In the genomic region with DNA sequence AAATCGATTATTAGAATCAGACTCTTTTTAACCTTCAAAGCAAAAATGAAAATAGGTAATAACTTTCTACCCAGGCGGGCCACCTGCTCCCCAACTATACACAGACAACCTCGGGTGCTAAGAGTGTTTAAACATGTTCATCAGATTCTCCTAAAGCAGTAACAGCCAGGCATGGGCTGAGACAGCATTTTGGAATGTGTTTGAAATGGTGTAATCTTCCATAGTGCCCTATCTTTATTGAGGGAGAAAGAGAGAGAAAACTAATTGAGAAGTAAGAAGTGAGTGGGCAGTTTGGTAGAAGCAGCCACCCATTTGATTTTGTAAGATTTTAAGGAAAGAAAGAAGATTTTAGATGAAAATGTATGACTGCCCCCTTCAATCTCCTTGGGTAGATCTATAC, we compare ENCODE assay signal across 27 cellular contexts.
DNase-seq lines count a peak whose midpoint lies in the region; ATAC-seq and TF ChIP-seq lines count a peak whose summit lies in the region.
"Had no signal": no experiment of that assay in that cellular context is flagged by ENCODE, and none has a peak within 500 bp of the region (broad histone marks: within the 10 kb centered on the region; RNA-seq: fewer than 3 reads in every experiment).

No MANE protein-coding gene starts in this region.

- peak overlapping the region; percentile 45 for H3K27ac Mint-ChIP-seq in type B pancreatic cell
- H3K27ac Mint-ChIP-seq in stimulated activated naive B cell treated with anti-CD40 and anti-IgM and Interleukin-4, amounts not matched to agents 10 μg/mL and 1 μg/mL and 100 μg/mL, for 72 hours, result no peak overlapping the region
- H3K27ac Mint-ChIP-seq in osteocyte (ENCODE audit: unreplicated experiment), result no peak overlapping the region
- H3K27ac Mint-ChIP-seq: activated CD4-positive, alpha-beta T cell treated with anti-CD3 and anti-CD28 coated beads, Interleukin-2, amount 10 ng/mL, durations not matched to agents 7 days and 5 days; activated CD8-positive, alpha-beta memory T cell treated with anti-CD3 and anti-CD28 coated beads, Interleukin-2, amount 10 ng/mL, durations not matched to agents 7 days and 5 days; activated T-cell treated with anti-CD3 and anti-CD28 coated beads, Interleukin-2, amount 50 U/mL, for 72 hours; CD4-positive, alpha-beta memory T cell had no signal

- WGBS in hepatocyte (ENCODE audit: low lambda C conversion rate, missing lambda C conversion rate), result 68% methylated on average over 3 of the region's 3 CpGs

- H3K9me3 Mint-ChIP-seq in type B pancreatic cell (no peaks in the 10 kb centered on the region), osteocyte (ENCODE audit: unreplicated experiment) (peaks cover 5% of the 10 kb centered on the region)
- peaks cover 0 to 4% of the 10 kb centered on the region in 2 donors for H3K9me3 Mint-ChIP-seq in stimulated activated naive B cell treated with anti-CD40 and anti-IgM and Interleukin-4, amounts not matched to agents 10 μg/mL and 1 μg/mL and 100 μg/mL, for 72 hours

- H3K4me3 Mint-ChIP-seq in type B pancreatic cell, result no peak overlapping the region
- H3K4me3 Mint-ChIP-seq in stimulated activated naive B cell treated with anti-CD40 and anti-IgM and Interleukin-4, amounts not matched to agents 10 μg/mL and 1 μg/mL and 100 μg/mL, for 72 hours, result no peak overlapping the region
- H3K4me3 Mint-ChIP-seq in osteocyte (ENCODE audit: unreplicated experiment), result no peak overlapping the region
- H3K4me3 Mint-ChIP-seq: activated CD4-positive, alpha-beta T cell treated with anti-CD3 and anti-CD28 coated beads, Interleukin-2, amount 10 ng/mL, durations not matched to agents 7 days and 5 days; activated CD8-positive, alpha-beta memory T cell treated with anti-CD3 and anti-CD28 coated beads, Interleukin-2, amount 10 ng/mL, durations not matched to agents 7 days and 5 days; activated T-cell treated with anti-CD3 and anti-CD28 coated beads, Interleukin-2, amount 50 U/mL, for 72 hours; CD4-positive, alpha-beta memory T cell had no signal

- peaks cover 3% of the 10 kb centered on the region for H3K4me1 Mint-ChIP-seq in type B pancreatic cell (ENCODE audit: unreplicated experiment)
- no peaks in the 10 kb centered on the region for H3K4me1 Mint-ChIP-seq in stimulated activated naive B cell treated with anti-CD40 and anti-IgM and Interleukin-4, amounts not matched to agents 10 μg/mL and 1 μg/mL and 100 μg/mL, for 72 hours
- H3K4me1 Mint-ChIP-seq in osteocyte (ENCODE audit: unreplicated experiment), result no peaks in the 10 kb centered on the region
- H3K4me1 Mint-ChIP-seq: activated CD4-positive, alpha-beta T cell treated with anti-CD3 and anti-CD28 coated beads, Interleukin-2, amount 10 ng/mL, durations not matched to agents 7 days and 5 days; activated CD8-positive, alpha-beta memory T cell treated with anti-CD3 and anti-CD28 coated beads, Interleukin-2, amount 10 ng/mL, durations not matched to agents 7 days and 5 days; CD4-positive, alpha-beta memory T cell had no signal

- H3K9me3 ChIP-seq in adipocyte (ENCODE audit: control insufficient read depth, low read length), result no peaks in the 10 kb centered on the region
- H3K9me3 ChIP-seq in hepatocyte (ENCODE audit: low read depth), result no peaks in the 10 kb centered on the region
- no peaks in the 10 kb centered on the region for H3K9me3 ChIP-seq in gastrocnemius medialis
- H3K9me3 ChIP-seq: HAP-1, right atrium auricular region, spleen had no signal

- H3K27me3 Mint-ChIP-seq in type B pancreatic cell, result no peaks in the 10 kb centered on the region
- H3K27me3 Mint-ChIP-seq in stimulated activated naive B cell treated with anti-CD40 and anti-IgM and Interleukin-4, amounts not matched to agents 10 μg/mL and 1 μg/mL and 100 μg/mL, for 72 hours, result peaks cover 0 to 4% of the 10 kb centered on the region in 2 donors
- H3K27me3 Mint-ChIP-seq in osteocyte (ENCODE audit: unreplicated experiment), result peaks cover 16% of the 10 kb centered on the region

- H3K27ac ChIP-seq in hepatocyte, result no peak overlapping the region
- no peak overlapping the region for H3K27ac ChIP-seq in gastrocnemius medialis
- H3K27ac ChIP-seq: coronary artery, PC-9, right atrium auricular region, spleen had no signal

- no peak overlapping the region for H3K4me3 ChIP-seq in adipocyte (ENCODE audit: low read length)
- no peak overlapping the region for H3K4me3 ChIP-seq in hepatocyte
- H3K4me3 ChIP-seq in gastrocnemius medialis, result no peak overlapping the region
- H3K4me3 ChIP-seq: coronary artery, HAP-1, PC-9, right atrium auricular region, spleen had no signal

- H3K4me1 ChIP-seq in adipocyte (ENCODE audit: control insufficient read depth, insufficient read depth, low read length) (peaks cover 6% of the 10 kb centered on the region), hepatocyte (ENCODE audit: insufficient read depth) (peaks cover 7% of the 10 kb centered on the region), gastrocnemius medialis (no peaks in the 10 kb centered on the region)
- H3K4me1 ChIP-seq: HAP-1 had no signal

- in situ Hi-C loops in gastrocnemius medialis (cut with MboI; ENCODE audit: low sequenced_read_pairs in 4 of 4), result no loop called here

- ATAC-seq in stimulated activated naive B cell treated with anti-CD40 and anti-IgM and Interleukin-4, amounts not matched to agents 10 μg/mL and 1 μg/mL and 100 μg/mL, for 72 hours (replicated peaks), result no peak
- no peak for ATAC-seq in gastrocnemius medialis
- ATAC-seq: activated CD8-positive, alpha-beta memory T cell treated with anti-CD3 and anti-CD28 coated beads, Interleukin-2, amount 10 ng/mL, durations not matched to agents 7 days and 5 days; activated T-cell treated with anti-CD3 and anti-CD28 coated beads, Interleukin-2, amount 50 U/mL, for 72 hours; esophagus mucosa had no signal

- no peaks in the 10 kb centered on the region for H3K79me2 ChIP-seq in hepatocyte

- no peak for TF ChIP-seq CTCF in hepatocyte (IDR thresholded peaks at IDR 0.05; ENCODE audit: poor library complexity)
- TF ChIP-seq CTCF in type B pancreatic cell (conservative IDR thresholded peaks at IDR 0.05), result no peak
- no peak for TF ChIP-seq CTCF in gastrocnemius medialis (IDR thresholded peaks at IDR 0.05 in 4 of 5, conservative IDR thresholded peaks at IDR 0.05 in 1 of 5)
- no peak for TF ChIP-seq CTCF in osteocyte (IDR thresholded peaks at IDR 0.05)

- TF ChIP-seq POLR2A in gastrocnemius medialis (IDR thresholded peaks at IDR 0.05), result no peak

- no peaks in the 10 kb centered on the region for H3K36me3 Mint-ChIP-seq in type B pancreatic cell
- H3K36me3 Mint-ChIP-seq in stimulated activated naive B cell treated with anti-CD40 and anti-IgM and Interleukin-4, amounts not matched to agents 10 μg/mL and 1 μg/mL and 100 μg/mL, for 72 hours, result no peaks in the 10 kb centered on the region
- no peaks in the 10 kb centered on the region for H3K36me3 Mint-ChIP-seq in osteocyte (ENCODE audit: unreplicated experiment)
- H3K36me3 Mint-ChIP-seq: activated CD8-positive, alpha-beta memory T cell treated with anti-CD3 and anti-CD28 coated beads, Interleukin-2, amount 10 ng/mL, durations not matched to agents 7 days and 5 days; CD4-positive, alpha-beta memory T cell had no signal

- H3K9ac ChIP-seq in adipocyte (ENCODE audit: low read length), result no peak overlapping the region

- H3K4me2 ChIP-seq in hepatocyte, result peak overlapping the region; percentile 53
- H3K4me2 ChIP-seq: PC-9 had no signal

- H3K36me3 ChIP-seq in adipocyte (ENCODE audit: control insufficient read depth, insufficient read depth, low read length, severe bottlenecking), result no peaks in the 10 kb centered on the region
- no peaks in the 10 kb centered on the region for H3K36me3 ChIP-seq in hepatocyte (replicated peaks; ENCODE audit: insufficient read depth, low read depth)
- H3K36me3 ChIP-seq in gastrocnemius medialis, result no peaks in the 10 kb centered on the region
- H3K36me3 ChIP-seq: HAP-1, right atrium auricular region, spleen had no signal

- DNase-seq in GM03348 (ENCODE audit: low spot score) (peak; percentile 71), adipocyte (ENCODE audit: low read depth) (peak; percentile 47), hepatocyte (ENCODE audit: low spot score) (no peak), type B pancreatic cell (ENCODE audit: extremely low spot score, unreplicated experiment) (no peak), gastrocnemius medialis (no peak), osteocyte (ENCODE audit: extremely low spot score, unreplicated experiment) (no peak)
- no peak for DNase-seq in stimulated activated naive B cell treated with anti-CD40 and anti-IgM and Interleukin-4, amounts not matched to agents 10 μg/mL and 1 μg/mL and 100 μg/mL, for 72 hours
- DNase-seq: activated CD4-positive, alpha-beta T cell treated with anti-CD3 and anti-CD28 coated beads, Interleukin-2, amount 10 ng/mL, durations not matched to agents 7 days and 5 days; activated CD8-positive, alpha-beta memory T cell treated with anti-CD3 and anti-CD28 coated beads, Interleukin-2, amount 10 ng/mL, durations not matched to agents 7 days and 5 days; activated naive CD4-positive, alpha-beta T cell treated with Interleukin-2 at 50 U/mL for 16 hours; activated T-cell treated with anti-CD3 and anti-CD28 coated beads, Interleukin-2, amount 50 U/mL, for 72 hours; amniotic stem cell; CD4-positive, alpha-beta memory T cell; effector memory CD4-positive, alpha-beta T cell; NCI-H1092; NCI-H187; NCI-H2171 treated with DMSO at 0.1 percent for 48 hours; NCI-H524 treated with DMSO at 0.1 percent for 48 hours; NK-92 treated with Interleukin-12 subunit alpha and Interleukin-12 subunit beta, amount 100 ng/mL, for 24 hours; spleen; SW 1271; T-helper 9 cell had no signal

- H4K20me1 ChIP-seq in hepatocyte (ENCODE audit: insufficient read depth, poor library complexity, severe bottlenecking), result no peaks in the 10 kb centered on the region

- intact Hi-C loops in gastrocnemius medialis (cut with DNase I; ENCODE audit: low total_unique reads), result no loop called here

- H3K9me2 ChIP-seq in hepatocyte (replicated peaks; ENCODE audit: insufficient read depth), result no peaks in the 10 kb centered on the region

- H3K27me3 ChIP-seq in adipocyte (replicated peaks; ENCODE audit: control insufficient read depth, insufficient read depth, low read length) (no peaks in the 10 kb centered on the region), hepatocyte (no peaks in the 10 kb centered on the region), gastrocnemius medialis (no peaks in the 10 kb centered on the region)
- H3K27me3 ChIP-seq: right atrium auricular region, spleen had no signal

- H2AFZ ChIP-seq in hepatocyte, result no peak overlapping the region
- H2AFZ ChIP-seq: PC-9 had no signal

Comparison
In these comparisons a context has a peak if more than half of its experiments do, and no peak if none do; other contexts are left out.
1. DNase-seq: peak in GM03348 (single experiment) and adipocyte (single experiment); none in hepatocyte (single experiment), type B pancreatic cell (single experiment), stimulated activated naive B cell treated with anti-CD40 and anti-IgM and Interleukin-4, amounts not matched to agents 10 μg/mL and 1 μg/mL and 100 μg/mL, for 72 hours (single experiment), gastrocnemius medialis (0 of 2) and osteocyte (single experiment).